Comparison of ENCODE assay signal across 13 cellular contexts in genomic region chr22:26887456-26887855, GRCh38.
DNase-seq lines count a peak whose midpoint lies in the region; ATAC-seq and TF ChIP-seq lines count a peak whose summit lies in the region.
"Had no signal": no experiment of that assay in that cellular context is flagged by ENCODE, and none has a peak within 500 bp of the region (broad histone marks: within the 10 kb centered on the region; RNA-seq: fewer than 3 reads in every experiment).

No MANE protein-coding gene starts in this region.

- H3K4me1 ChIP-seq in heart left ventricle: peaks cover 0 to 16% (median 0%) of the 10 kb centered on the region in 12 donors
- H3K4me1 ChIP-seq in prostate gland (replicated peaks): no peaks in the 10 kb centered on the region

- H3K4me3 ChIP-seq in astrocyte of the cerebellum (ENCODE audit: low read depth, low read length) (no peak overlapping the region), heart left ventricle (peak overlapping the region in 7 of 12 donors; percentile 2 to 37 (median 14)), prostate gland (no peak overlapping the region)
- H3K4me3 ChIP-seq: suprapubic skin had no signal

- H3K36me3 ChIP-seq in heart left ventricle (no peaks in the 10 kb centered on the region), prostate gland (no peaks in the 10 kb centered on the region)
- H3K36me3 ChIP-seq: suprapubic skin had no signal

- WGBS in heart left ventricle, 4 donors: 29 to 49% (median 38%) methylated on average over 6 of the region's 6 CpGs
- WGBS in prostate gland: 77% methylated on average over 6 of the region's 6 CpGs

- TF ChIP-seq CTCF in astrocyte of the cerebellum (IDR thresholded peaks at IDR 0.05; ENCODE audit: low read depth, low read length, missing control alignments): no peak
- TF ChIP-seq CTCF in heart left ventricle (IDR thresholded peaks at IDR 0.05): no peak
- no peak for TF ChIP-seq CTCF in prostate gland (IDR thresholded peaks at IDR 0.05)

- in situ Hi-C loops in astrocyte of the cerebellum (cut with HindIII; ENCODE audit: low sequenced_read_pairs): loop anchor here (25.0 kb wide), 1 partner anchor 200 kb away; no protein-coding TSS in a partner anchor

- H3K27me3 ChIP-seq in heart left ventricle: no peaks in the 10 kb centered on the region
- H3K27me3 ChIP-seq in prostate gland (replicated peaks; ENCODE audit: insufficient read depth): no peaks in the 10 kb centered on the region
- H3K27me3 ChIP-seq: suprapubic skin had no signal

- TF ChIP-seq POLR2A in heart left ventricle (IDR thresholded peaks at IDR 0.05) (no peak), prostate gland (IDR thresholded peaks at IDR 0.05) (no peak)

- peak in 3 of 4 donors; percentile 56 to 80 (median 68) for ATAC-seq in heart left ventricle
- ATAC-seq in GM18907 (IDR thresholded peaks at IDR 0.05; ENCODE audit: unreplicated experiment): no peak

- intact Hi-C loops in heart left ventricle (cut with DNase I): no loop called here
- intact Hi-C loops in prostate gland (cut with DNase I): no loop called here

- no peaks in the 10 kb centered on the region for H3K9me3 ChIP-seq in heart left ventricle
- H3K9me3 ChIP-seq in prostate gland: no peaks in the 10 kb centered on the region
- H3K9me3 ChIP-seq: suprapubic skin had no signal

- peak; percentile 67 for DNase-seq in HCEC 1CT
- DNase-seq in astrocyte of the cerebellum (ENCODE audit: low read depth): peak; percentile 90
- no peak for DNase-seq in heart left ventricle
- peak; percentile 35 for DNase-seq in smooth muscle cell of the brain vasculature (ENCODE audit: low read depth, low spot score)
- no peak for DNase-seq in NCI-H187 (lab: John Stamatoyannopoulos, UW)
- DNase-seq in HT-29 (ENCODE audit: low spot score): no peak
- DNase-seq in prostate gland (ENCODE audit: low spot score): no peak
- DNase-seq: activated CD4-positive, alpha-beta T cell treated with anti-CD3 and anti-CD28 coated beads for 48 hours; glutamatergic neuron; NCI-H2029; SHP77 had no signal

- peak overlapping the region in 3 of 12 donors; percentile 33 to 72 (median 48) for H3K27ac ChIP-seq in heart left ventricle
- no peak overlapping the region for H3K27ac ChIP-seq in prostate gland
- H3K27ac ChIP-seq: suprapubic skin had no signal

Comparison
In these comparisons a context has a peak if more than half of its experiments do, and no peak if none do; other contexts are left out.
1. DNase-seq: peak in HCEC 1CT (single experiment), astrocyte of the cerebellum (single experiment) and smooth muscle cell of the brain vasculature (single experiment); none in heart left ventricle (0 of 5), NCI-H187 (0 of 2), HT-29 (single experiment) and prostate gland (single experiment).
2. H3K4me3 ChIP-seq: peak in heart left ventricle (7 of 12); none in astrocyte of the cerebellum (single experiment) and prostate gland (0 of 2).